10 cellular contexts compared by ENCODE assay signal in genomic region chrX:129665916-129666644, GRCh38. TPM values are rescaled to one million over a fixed set of nuclear protein-coding genes. Genes with fewer than 3 reads are reported as not detected.
DNase-seq lines count a peak whose midpoint lies in the region; ATAC-seq, FAIRE-seq and TF ChIP-seq lines count a peak whose summit lies in the region.
"Had no signal": no experiment of that assay in that cellular context is flagged by ENCODE, and none has a peak within 500 bp of the region (broad histone marks: within the 10 kb centered on the region; RNA-seq: fewer than 3 reads in every experiment).

No MANE protein-coding gene starts in this region.

- TF ChIP-seq CTCF in brain microvascular endothelial cell (IDR thresholded peaks at IDR 0.05; ENCODE audit: low read depth, low read length, missing control alignments), result no peak

- H3K27me3 ChIP-seq in brain microvascular endothelial cell (replicated peaks) (no peaks in the 10 kb centered on the region), small intestine (ENCODE audit: control insufficient read depth in 2 of 2, insufficient read depth in 2 of 2, low read length in 2 of 2) (no peaks in the 10 kb centered on the region)

- H3K4me1 ChIP-seq in small intestine (ENCODE audit: control insufficient read depth in 2 of 2, insufficient read depth in 1 of 2, low read depth in 1 of 2, low read length in 1 of 2), result peaks cover 0 to 2% of the 10 kb centered on the region in 2 donors

- FAIRE-seq in HTR-8/SVneo (lab: Jason Lieb, UNC) (no peak), small intestine (lab: Jason Lieb, UNC) (no peak)

- WGBS in small intestine, 3 donors, result 44 to 69% (median 63%) methylated on average over 6 to 7 of the region's 7 CpGs

- H3K4me3 ChIP-seq in brain microvascular endothelial cell (ENCODE audit: low read depth, low read length), result no peak overlapping the region
- no peak overlapping the region for H3K4me3 ChIP-seq in small intestine (ENCODE audit: low read depth in 1 of 2, low read length in 2 of 2)

- H3K36me3 ChIP-seq in brain microvascular endothelial cell (replicated peaks), result no peaks in the 10 kb centered on the region
- no peaks in the 10 kb centered on the region for H3K36me3 ChIP-seq in small intestine (ENCODE audit: control insufficient read depth in 2 of 2, insufficient read depth in 2 of 2, low read length in 2 of 2)

- peak; percentile 86 for DNase-seq in AG08395 (ENCODE audit: low spot score)
- peak; percentile 29 for DNase-seq in HTR-8/SVneo (ENCODE audit: insufficient read length, low spot score)
- DNase-seq in brain microvascular endothelial cell, result peak; percentile 77
- peak; percentile 73 for DNase-seq in left kidney (ENCODE audit: low read depth, low spot score)
- DNase-seq in NCI-H82 (lab: John Stamatoyannopoulos, UW), result no peak
- DNase-seq in activated CD8-positive, alpha-beta memory T cell treated with anti-CD3 and anti-CD28 coated beads for 24 hours, result no peak
- no peak for DNase-seq in small intestine
- DNase-seq: activated CD4-positive, alpha-beta T cell treated with anti-CD3 and anti-CD28 coated beads, Interleukin-2, amount 50 U/mL, for 1 hour; cerebellar nuclear complex had no signal

- no peaks in the 10 kb centered on the region for H3K9me3 ChIP-seq in small intestine (ENCODE audit: control insufficient read depth, low read depth)

- no peak for ATAC-seq in HG03045 (IDR thresholded peaks at IDR 0.05; ENCODE audit: unreplicated experiment)

- H3K27ac ChIP-seq in brain microvascular endothelial cell, result peak overlapping the region; percentile 50
- H3K27ac ChIP-seq in small intestine (ENCODE audit: low read depth in 1 of 2, low read length in 1 of 2), result no peak overlapping the region

- in situ Hi-C loops in brain microvascular endothelial cell (cut with HindIII; ENCODE audit: low pct_ligation_motif_present, low sequenced_read_pairs), result no loop called here

RNA-seq across cellular contexts. Expression of gene APLN, which starts 11.3 kb away (rescaled TPM):
- polyA plus RNA-seq in small intestine, result 1 to 10 TPM in 1 of 3 donors, under 1 TPM in 1, not detected in 1; 0.27 to 1.2 TPM

Comparison
In these comparisons a context has a peak if more than half of its experiments do, and no peak if none do; other contexts are left out.
1. DNase-seq: peak in AG08395 (single experiment), HTR-8/SVneo (single experiment), brain microvascular endothelial cell (single experiment) and left kidney (single experiment); none in NCI-H82 (single experiment), activated CD8-positive, alpha-beta memory T cell treated with anti-CD3 and anti-CD28 coated beads for 24 hours (single experiment) and small intestine (single experiment).